In the genomic region with DNA sequence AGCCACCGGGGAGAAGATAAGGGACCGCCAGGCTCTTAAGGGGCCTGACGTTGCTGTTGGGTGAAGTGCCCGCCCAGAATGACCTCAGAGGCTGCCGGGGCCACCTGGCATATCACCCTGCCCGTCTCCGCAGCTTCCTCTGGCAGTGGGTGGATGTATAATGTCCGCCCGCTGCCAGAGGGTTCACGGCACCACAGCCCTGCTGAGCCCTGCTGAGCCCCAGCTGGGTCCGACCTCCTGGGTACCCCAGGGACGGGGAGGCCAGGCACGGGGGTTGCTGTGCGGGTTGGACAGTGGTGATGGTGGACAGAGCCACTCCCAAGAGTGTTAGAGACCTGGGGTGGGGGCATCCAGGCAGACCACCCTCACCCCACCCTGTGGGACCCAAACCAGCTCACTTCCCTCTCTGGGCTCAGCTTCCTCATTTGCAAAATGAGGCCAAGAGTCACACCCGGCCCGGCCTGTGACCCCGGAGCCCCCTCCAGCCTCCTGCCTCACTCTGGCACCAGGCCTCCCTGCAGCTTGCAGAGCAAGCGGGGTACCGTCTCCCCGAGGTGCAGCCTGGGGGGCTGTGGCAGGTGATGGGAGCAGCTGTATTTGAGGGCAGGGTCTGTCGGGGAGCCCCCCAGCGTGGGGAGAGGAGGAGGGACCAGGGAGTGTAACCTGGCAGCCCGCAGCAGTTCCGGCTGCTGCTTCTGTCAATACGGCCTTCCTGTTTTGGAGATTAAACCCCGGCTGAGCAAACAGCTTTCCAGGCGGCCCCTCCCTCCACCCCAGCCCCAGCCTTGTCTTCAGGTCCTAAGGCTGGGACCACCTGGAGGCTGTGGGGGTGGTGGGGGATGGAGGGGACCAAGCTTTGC, we compare ENCODE assay signal across 1 cellular context.
TF ChIP-seq lines count a peak whose summit lies in the region.

No MANE protein-coding gene starts in this region.

TF ChIP-seq in IMR-90, 13 proteins besides CTCF, POLR2A, EP300 and RAD21:
- TF ChIP-seq, protein P1, sequence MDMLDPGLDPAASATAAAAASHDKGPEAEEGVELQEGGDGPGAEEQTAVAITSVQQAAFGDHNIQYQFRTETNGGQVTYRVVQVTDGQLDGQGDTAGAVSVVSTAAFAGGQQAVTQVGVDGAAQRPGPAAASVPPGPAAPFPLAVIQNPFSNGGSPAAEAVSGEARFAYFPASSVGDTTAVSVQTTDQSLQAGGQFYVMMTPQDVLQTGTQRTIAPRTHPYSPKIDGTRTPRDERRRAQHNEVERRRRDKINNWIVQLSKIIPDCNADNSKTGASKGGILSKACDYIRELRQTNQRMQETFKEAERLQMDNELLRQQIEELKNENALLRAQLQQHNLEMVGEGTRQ (IDR thresholded peaks at IDR 0.05; ENCODE audit: low read depth, low read length), result no peak
- TF ChIP-seq RFX5 (IDR thresholded peaks at IDR 0.05; ENCODE audit: low read depth, low read length) (no peak), SMC3 (IDR thresholded peaks at IDR 0.05; ENCODE audit: low read depth, low read length) (no peak), BHLHE40 (IDR thresholded peaks at IDR 0.05; ENCODE audit: low read depth, low read length) (no peak), CHD1 (IDR thresholded peaks at IDR 0.05; ENCODE audit: low read depth, low read length) (no peak), CEBPB (IDR thresholded peaks at IDR 0.05; ENCODE audit: low read depth, low read length) (no peak)
- TF ChIP-seq, protein P2, sequence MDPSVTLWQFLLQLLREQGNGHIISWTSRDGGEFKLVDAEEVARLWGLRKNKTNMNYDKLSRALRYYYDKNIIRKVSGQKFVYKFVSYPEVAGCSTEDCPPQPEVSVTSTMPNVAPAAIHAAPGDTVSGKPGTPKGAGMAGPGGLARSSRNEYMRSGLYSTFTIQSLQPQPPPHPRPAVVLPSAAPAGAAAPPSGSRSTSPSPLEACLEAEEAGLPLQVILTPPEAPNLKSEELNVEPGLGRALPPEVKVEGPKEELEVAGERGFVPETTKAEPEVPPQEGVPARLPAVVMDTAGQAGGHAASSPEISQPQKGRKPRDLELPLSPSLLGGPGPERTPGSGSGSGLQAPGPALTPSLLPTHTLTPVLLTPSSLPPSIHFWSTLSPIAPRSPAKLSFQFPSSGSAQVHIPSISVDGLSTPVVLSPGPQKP (IDR thresholded peaks at IDR 0.05; ENCODE audit: borderline replicate concordance, low read depth, low read length), result no peak
TF ChIP-seq in IMR-90: peak in this region for 0.
